ENCODE assay signal across 19 cellular contexts in genomic region chr7:157555921-157556320, GRCh38.
DNase-seq lines count a peak whose midpoint lies in the region; ATAC-seq, FAIRE-seq and TF ChIP-seq lines count a peak whose summit lies in the region.
"Had no signal": no experiment of that assay in that cellular context is flagged by ENCODE, and none has a peak within 500 bp of the region (broad histone marks: within the 10 kb centered on the region; RNA-seq: fewer than 3 reads in every experiment).

No MANE protein-coding gene starts in this region.

- FAIRE-seq in bronchial epithelial cell (lab: Jason Lieb, UNC), result peak; percentile 40
- FAIRE-seq: A204.1, GM12878 had no signal

- no peaks in the 10 kb centered on the region for H3K36me3 Mint-ChIP-seq in natural killer cell
- H3K36me3 Mint-ChIP-seq: CD4-positive, alpha-beta memory T cell had no signal

- H3K4me1 ChIP-seq in right atrium auricular region, result no peaks in the 10 kb centered on the region

- no peak for ATAC-seq in natural killer cell
- ATAC-seq in GM18502 (IDR thresholded peaks at IDR 0.05; ENCODE audit: poor library complexity, unreplicated experiment), result no peak
- ATAC-seq in HG02973 (IDR thresholded peaks at IDR 0.05; ENCODE audit: unreplicated experiment), result no peak
- ATAC-seq: GM12878 had no signal

- H3K9me3 ChIP-seq in right atrium auricular region, result no peaks in the 10 kb centered on the region

- TF ChIP-seq CTCF in right atrium auricular region (IDR thresholded peaks at IDR 0.05), result no peak
- no peak for TF ChIP-seq CTCF in bronchial epithelial cell (IDR thresholded peaks at IDR 0.05; ENCODE audit: insufficient read depth, low read length, severe bottlenecking)
- TF ChIP-seq CTCF in natural killer cell (IDR thresholded peaks at IDR 0.05), result no peak

- no peaks in the 10 kb centered on the region for H3K36me3 ChIP-seq in right atrium auricular region
- H3K36me3 ChIP-seq in bronchial epithelial cell (ENCODE audit: control insufficient read depth, insufficient read depth, low read length), result no peaks in the 10 kb centered on the region

- DNase-seq in cardiac septum (ENCODE audit: low spot score) (peak; percentile 29), right atrium auricular region (ENCODE audit: low spot score) (no peak), bronchial epithelial cell (ENCODE audit: low read depth) (no peak), natural killer cell (peak; percentile 7), GF-D8 (lab: John Stamatoyannopoulos, UW) (no peak)
- DNase-seq: CD4-positive, alpha-beta memory T cell; DMS153; GOT3; KG1; MV-4-11; NCI-H1417; NCI-H187; NCI-H2107; NCI-H2227 treated with DMSO at 0.1 percent for 48 hours; NCI-H524 had no signal

- intact Hi-C loops in cardiac septum (cut with DNase I), result no loop called here
- intact Hi-C loops in natural killer cell (cut with micrococcal nuclease), result no loop called here

- no peak overlapping the region for H3K27ac Mint-ChIP-seq in natural killer cell

- H3K4me3 ChIP-seq in right atrium auricular region (no peak overlapping the region), bronchial epithelial cell (ENCODE audit: low read depth, low read length) (no peak overlapping the region)
- H3K4me3 ChIP-seq: GM12878 had no signal

- no peak overlapping the region for H3K27ac ChIP-seq in right atrium auricular region

- H3K4me1 Mint-ChIP-seq in natural killer cell, result no peaks in the 10 kb centered on the region
- H3K4me1 Mint-ChIP-seq: CD4-positive, alpha-beta memory T cell had no signal

- no peaks in the 10 kb centered on the region for H3K27me3 ChIP-seq in right atrium auricular region
- no peaks in the 10 kb centered on the region for H3K27me3 ChIP-seq in bronchial epithelial cell (ENCODE audit: control insufficient read depth, insufficient read depth, low read length)

- no peaks in the 10 kb centered on the region for H3K9me3 Mint-ChIP-seq in natural killer cell
- H3K9me3 Mint-ChIP-seq: CD4-positive, alpha-beta memory T cell had no signal

- no peak overlapping the region for H3K4me3 Mint-ChIP-seq in natural killer cell
- H3K4me3 Mint-ChIP-seq: CD4-positive, alpha-beta memory T cell had no signal

- H3K27me3 Mint-ChIP-seq in natural killer cell (ENCODE audit: low read depth in 2 of 2), result no peaks in the 10 kb centered on the region
- H3K27me3 Mint-ChIP-seq: CD4-positive, alpha-beta memory T cell had no signal

Comparison
In these comparisons a context has a peak if more than half of its experiments do, and no peak if none do; other contexts are left out.
1. DNase-seq: peak in cardiac septum (single experiment) and natural killer cell (single experiment); none in right atrium auricular region (single experiment), bronchial epithelial cell (single experiment) and GF-D8 (single experiment).